In the genomic region with DNA sequence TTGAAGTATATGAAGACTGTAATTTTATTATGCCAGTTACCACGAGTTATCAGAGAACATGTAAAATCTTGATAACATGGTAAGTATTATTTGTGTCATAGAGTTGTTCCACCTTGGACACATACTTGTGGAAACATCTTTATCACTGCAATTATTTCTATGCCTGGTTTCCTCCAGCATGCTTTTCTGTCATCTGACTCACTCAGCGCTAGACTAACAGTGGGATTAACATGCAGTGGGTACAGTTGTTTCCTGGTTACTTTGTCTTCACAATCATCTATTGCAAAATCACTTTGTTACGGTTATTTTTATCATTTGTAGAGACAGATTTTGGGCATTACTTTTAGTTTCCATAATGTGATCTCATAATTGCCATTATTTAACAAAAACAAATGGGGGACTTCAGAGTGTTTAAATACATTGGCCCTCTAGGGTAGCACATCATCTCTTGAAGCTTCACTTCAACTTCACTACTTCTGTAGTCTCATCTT, we compare ENCODE assay signal across 18 cellular contexts. TPM values are rescaled to one million over a fixed set of nuclear protein-coding genes. Genes with fewer than 3 reads are reported as not detected.
"Had no signal": no experiment of that assay in that cellular context is flagged by ENCODE, and none has a peak within 500 bp of the region (broad histone marks: within the 10 kb centered on the region; RNA-seq: fewer than 3 reads in every experiment).

A gene with protein sequence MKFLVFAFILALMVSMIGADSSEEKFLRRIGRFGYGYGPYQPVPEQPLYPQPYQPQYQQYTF (plus strand): TSS at position 441 of the 491 bp plus-strand sequence. CDS start 2,472 bp downstream, outside the sequence.

- H3K27ac ChIP-seq: neutrophil, transverse colon had no signal

- H3K36me3 ChIP-seq: neutrophil, transverse colon had no signal

- H3K9me3 ChIP-seq: neutrophil, transverse colon had no signal

- H3K27me3 ChIP-seq: neutrophil, transverse colon had no signal

- DNase-seq: activated CD4-positive, alpha-beta T cell treated with anti-CD3 and anti-CD28 coated beads, Interleukin-2, amount 10 ng/mL, durations not matched to agents 7 days and 5 days; activated CD4-positive, CD25-positive, alpha-beta regulatory T cell; activated CD8-positive, alpha-beta memory T cell treated with anti-CD3 and anti-CD28 coated beads for 24 hours; activated naive CD4-positive, alpha-beta T cell treated with anti-CD3 and anti-CD28 coated beads for 36 hours; central memory CD4-positive, alpha-beta T cell; cortex of kidney; effector CD8-positive, alpha-beta T cell; glutamatergic neuron; left colon; naive thymus-derived CD4-positive, alpha-beta T cell; right cardiac atrium; transverse colon had no signal

- H3K4me1 ChIP-seq: transverse colon had no signal

- H3K4me3 ChIP-seq: transverse colon had no signal

- ATAC-seq: left colon; naive thymus-derived CD4-positive, alpha-beta T cell; right cardiac atrium; stimulated activated memory B cell treated with anti-CD40 and anti-IgM and Interleukin-4, amounts not matched to agents 10 μg/mL and 1 μg/mL and 100 μg/mL, for 72 hours had no signal

RNA-seq across cellular contexts. Expression of the gene that starts here (rescaled TPM):
- total RNA-seq: activated CD4-positive, alpha-beta T cell treated with anti-CD3 and anti-CD28 coated beads, Interleukin-2, amount 10 ng/mL, durations not matched to agents 7 days and 5 days; activated naive CD4-positive, alpha-beta T cell treated with anti-CD3 and anti-CD28 coated beads for 36 hours; left colon; lung microvascular endothelial cell; mononuclear cell; naive thymus-derived CD4-positive, alpha-beta T cell; right cardiac atrium; subcutaneous adipose tissue; transverse colon had no signal
- polyA plus RNA-seq: adipose tissue; naive thymus-derived CD4-positive, alpha-beta T cell; right cardiac atrium had no signal
